Comparison of ENCODE assay signal across 25 cellular contexts in genomic region chrX:99078301-99078700, GRCh38.
"Had no signal": no experiment of that assay in that cellular context is flagged by ENCODE, and none has a peak within 500 bp of the region (broad histone marks: within the 10 kb centered on the region; RNA-seq: fewer than 3 reads in every experiment).

No MANE protein-coding gene starts in this region.

- H3K4me3 ChIP-seq: ascending aorta, heart right ventricle, left ventricle myocardium inferior, spleen, tibial nerve had no signal

- DNase-seq: activated CD4-positive, alpha-beta T cell treated with anti-CD3 and anti-CD28 coated beads for 48 hours; activated CD4-positive, alpha-beta T cell treated with anti-CD3 and anti-CD28 coated beads, Interleukin-2, amount 50 U/mL, for 48 hours; activated CD8-positive, alpha-beta memory T cell treated with anti-CD3 and anti-CD28 coated beads for 24 hours; activated effector memory CD4-positive, alpha-beta T cell treated with anti-CD3 and anti-CD28 coated beads, Interleukin-2, amount 50 U/mL, for 16 hours; activated naive CD4-positive, alpha-beta T cell treated with anti-CD3 and anti-CD28 coated beads for 36 hours; activated naive CD8-positive, alpha-beta T cell treated with anti-CD3 and anti-CD28 coated beads for 36 hours; brain microvascular endothelial cell; endodermal cell; foreskin melanocyte; heart right ventricle; left ventricle myocardium inferior; naive B cell; occipital lobe; right cardiac atrium; spleen; stimulated activated naive CD4-positive, alpha-beta T cell; T-helper 17 cell; T1000; WERI-Rb-1 had no signal

- ATAC-seq: activated CD4-positive, CD25-positive, alpha-beta regulatory T cell treated with anti-CD3 and anti-CD28 coated beads, Interleukin-2, amount 50 U/mL, for 24 hours; esophagus mucosa; heart right ventricle; right cardiac atrium; T-helper 17 cell had no signal

- H3K27ac Mint-ChIP-seq: activated naive CD4-positive, alpha-beta T cell treated with anti-CD3 and anti-CD28 coated beads for 36 hours; activated naive CD8-positive, alpha-beta T cell treated with anti-CD3 and anti-CD28 coated beads for 36 hours; activated T-helper 1 cell treated with anti-CD3 and anti-CD28 coated beads, Interleukin-12 subunit alpha, Interleukin-12 subunit beta, Interleukin-2, Interleukin-4 antibody, amounts not matched to agents 30 ng/mL and 10 ng/mL and 1 ng/mL, durations not matched to agents 14 hours and 24 hours and 36 hours; endodermal cell; mesothelial cell of epicardium; naive B cell; T-helper 17 cell had no signal

- H3K4me1 Mint-ChIP-seq: activated naive CD8-positive, alpha-beta T cell treated with anti-CD3 and anti-CD28 coated beads for 36 hours; endodermal cell; naive B cell; T-helper 17 cell had no signal

- H3K27ac ChIP-seq: ascending aorta, brain microvascular endothelial cell, heart right ventricle, left ventricle myocardium inferior, spleen, tibial nerve, WERI-Rb-1 had no signal

- H3K9me3 Mint-ChIP-seq: activated naive CD4-positive, alpha-beta T cell treated with anti-CD3 and anti-CD28 coated beads for 36 hours; activated naive CD8-positive, alpha-beta T cell treated with anti-CD3 and anti-CD28 coated beads for 36 hours; activated T-helper 1 cell treated with anti-CD3 and anti-CD28 coated beads, Interleukin-12 subunit alpha, Interleukin-12 subunit beta, Interleukin-2, Interleukin-4 antibody, amounts not matched to agents 30 ng/mL and 10 ng/mL and 1 ng/mL, durations not matched to agents 14 hours and 24 hours and 36 hours had no signal

- H3K27me3 Mint-ChIP-seq: activated naive CD8-positive, alpha-beta T cell treated with anti-CD3 and anti-CD28 coated beads for 36 hours; naive B cell; T-helper 17 cell had no signal

- H3K4me1 ChIP-seq: ascending aorta, heart right ventricle, left ventricle myocardium inferior, spleen, tibial nerve had no signal

- H3K36me3 ChIP-seq: ascending aorta, brain microvascular endothelial cell, heart right ventricle, left ventricle myocardium inferior, spleen, tibial nerve, WERI-Rb-1 had no signal

- H3K9me3 ChIP-seq: ascending aorta, heart right ventricle, left ventricle myocardium inferior, tibial nerve had no signal

- H3K4me3 Mint-ChIP-seq: activated naive CD4-positive, alpha-beta T cell treated with anti-CD3 and anti-CD28 coated beads for 36 hours; activated naive CD8-positive, alpha-beta T cell treated with anti-CD3 and anti-CD28 coated beads for 36 hours; activated T-helper 1 cell treated with anti-CD3 and anti-CD28 coated beads, Interleukin-12 subunit alpha, Interleukin-12 subunit beta, Interleukin-2, Interleukin-4 antibody, amounts not matched to agents 30 ng/mL and 10 ng/mL and 1 ng/mL, durations not matched to agents 14 hours and 24 hours and 36 hours; endodermal cell; mesothelial cell of epicardium; naive B cell; T-helper 17 cell had no signal

- H3K36me3 Mint-ChIP-seq: activated naive CD8-positive, alpha-beta T cell treated with anti-CD3 and anti-CD28 coated beads for 36 hours; naive B cell had no signal

- H3K27me3 ChIP-seq: ascending aorta, brain microvascular endothelial cell, heart right ventricle, spleen had no signal
